Comparison of ENCODE assay signal across 13 cellular contexts in the genomic region with DNA sequence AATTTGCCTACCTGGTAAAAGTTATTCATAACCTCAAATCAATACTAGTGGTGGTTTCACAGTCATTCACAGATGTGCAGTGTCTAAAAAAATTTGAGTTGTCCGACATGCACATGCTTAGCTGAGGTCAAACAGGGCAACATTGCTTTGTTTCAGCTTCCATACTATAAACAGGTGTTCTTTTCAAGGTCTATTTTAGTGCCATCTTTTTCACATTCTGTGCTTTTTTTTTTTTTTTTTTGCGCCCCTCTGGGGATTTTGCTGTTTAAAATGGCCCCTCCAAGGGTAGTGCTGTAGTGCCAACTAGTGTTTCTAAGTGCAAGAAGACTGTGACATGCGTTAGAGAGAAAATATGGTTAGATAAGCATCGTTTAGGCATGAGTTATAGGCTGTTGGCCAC.
DNase-seq lines count a peak whose midpoint lies in the region; ATAC-seq and TF ChIP-seq lines count a peak whose summit lies in the region.
"Had no signal": no experiment of that assay in that cellular context is flagged by ENCODE, and none has a peak within 500 bp of the region (broad histone marks: within the 10 kb centered on the region; RNA-seq: fewer than 3 reads in every experiment).

No MANE protein-coding gene starts in this region.

- H4K20me1 ChIP-seq in DOHH2 (ENCODE audit: control insufficient read depth, insufficient read depth, low read depth, low read length) = no peaks in the 10 kb centered on the region; the same call in 1 of the 2 replicates

- H3K4me3 ChIP-seq in DOHH2 (ENCODE audit: low read length) (peak overlapping the region; percentile 8; the same call in 1 of the 2 replicates), coronary artery (no peak overlapping the region)
- H3K4me3 ChIP-seq: prostate gland had no signal

- H3K9me2 ChIP-seq in DOHH2 (replicated peaks; ENCODE audit: control insufficient read depth, low read length) = no peaks in the 10 kb centered on the region
- H3K9me2 ChIP-seq: SK-N-SH had no signal

- peak overlapping the region; percentile 44 for H3K4me2 ChIP-seq in DOHH2 (ENCODE audit: low read length)
- H3K4me2 ChIP-seq: SK-N-SH had no signal

- peak; percentile 95 for ATAC-seq in GM19023 (IDR thresholded peaks at IDR 0.05; ENCODE audit: unreplicated experiment)
- ATAC-seq in HG02588 (IDR thresholded peaks at IDR 0.05; ENCODE audit: unreplicated experiment) = peak; percentile 96
- peak; percentile 92 for ATAC-seq in HG03432 (IDR thresholded peaks at IDR 0.05; ENCODE audit: unreplicated experiment)
- ATAC-seq: esophagus mucosa, left cardiac atrium had no signal

- no peaks in the 10 kb centered on the region for H3K9me3 ChIP-seq in DOHH2 (ENCODE audit: control insufficient read depth, insufficient read depth, low read length)
- H3K9me3 ChIP-seq: prostate gland, SK-N-SH had no signal

- H3K27ac ChIP-seq in DOHH2 (ENCODE audit: low read depth, low read length) (peak overlapping the region; percentile 42), coronary artery (no peak overlapping the region)
- H3K27ac ChIP-seq: prostate gland had no signal

- DNase-seq in OCI-M2 (lab: John Stamatoyannopoulos, UW; ENCODE audit: unreplicated experiment) = no peak
- no peak for DNase-seq in stimulated activated CD4-positive, alpha-beta T cell treated with anti-CD3 and anti-CD28 coated beads, Interleukin-12 subunit alpha, Interleukin-12 subunit beta, amount 100 ng/mL, for 4 hours
- DNase-seq in coronary artery (ENCODE audit: low spot score) = no peak
- DNase-seq in KG1 (lab: John Stamatoyannopoulos, UW) = no peak
- DNase-seq: left cardiac atrium, NCI-H226, SK-N-SH had no signal

- H3K79me2 ChIP-seq in DOHH2 (ENCODE audit: control insufficient read depth, low read length) = peaks cover 73% of the 10 kb centered on the region

- TF ChIP-seq CTCF in DOHH2 (IDR thresholded peaks at IDR 0.05; ENCODE audit: low read depth, low read length, poor library complexity, severe bottlenecking) (peak; percentile 56), coronary artery (IDR thresholded peaks at IDR 0.05) (no peak)

- peaks cover 40% of the 10 kb centered on the region for H3K4me1 ChIP-seq in DOHH2 (ENCODE audit: control insufficient read depth, low read length)
- H3K4me1 ChIP-seq: prostate gland had no signal

- peaks cover 82% of the 10 kb centered on the region for H3K36me3 ChIP-seq in DOHH2 (ENCODE audit: control insufficient read depth, low read length)
- H3K36me3 ChIP-seq: prostate gland had no signal

- no peaks in the 10 kb centered on the region for H3K27me3 ChIP-seq in DOHH2 (ENCODE audit: control insufficient read depth, low read length)

- H3F3A ChIP-seq in DOHH2 (ENCODE audit: control insufficient read depth, insufficient read depth) = 0 out of 2 replicates have a peak, but pooled peaks cover 3% of the 10 kb centered on the region
